Comparison of ENCODE assay signal across 17 cellular contexts in the genomic region with DNA sequence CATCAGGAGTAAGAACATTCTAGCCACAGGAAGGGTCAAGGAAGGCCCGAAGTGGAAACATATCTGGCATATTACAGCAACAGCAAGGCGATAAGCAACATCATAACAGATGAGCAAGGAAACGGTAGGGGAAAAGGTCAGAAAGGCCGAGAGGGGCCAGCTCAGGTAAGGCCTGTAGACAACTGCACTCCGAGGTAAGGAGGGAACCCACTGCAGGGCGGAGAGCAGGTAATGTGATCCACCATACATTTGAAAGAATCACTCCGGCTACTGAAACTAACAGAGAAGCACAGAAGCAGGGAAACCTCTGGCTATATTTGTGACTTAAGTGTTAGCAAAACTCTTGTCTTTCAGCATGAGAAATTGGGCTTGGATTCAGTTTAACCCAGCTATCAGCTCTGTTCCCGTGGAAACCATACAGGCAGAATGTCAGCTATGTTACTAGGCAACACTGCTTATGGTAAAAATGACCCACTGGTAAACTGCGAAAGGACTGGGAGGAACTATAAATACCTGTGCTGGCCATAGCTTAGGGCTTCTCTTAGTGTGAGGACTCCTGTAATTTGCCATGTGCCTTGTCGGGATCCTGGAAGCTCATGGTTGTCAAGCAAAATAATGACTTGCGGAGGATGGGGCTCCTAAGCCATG. TPM values are rescaled to one million over a fixed set of nuclear protein-coding genes. Genes with fewer than 3 reads are reported as not detected.
DNase-seq lines count a peak whose midpoint lies in the region; ATAC-seq, FAIRE-seq and TF ChIP-seq lines count a peak whose summit lies in the region.
"Had no signal": no experiment of that assay in that cellular context is flagged by ENCODE, and none has a peak within 500 bp of the region (broad histone marks: within the 10 kb centered on the region; RNA-seq: fewer than 3 reads in every experiment).

No MANE protein-coding gene starts in this region.

- no peak overlapping the region for H2AFZ ChIP-seq in hepatocyte

- FAIRE-seq in bronchial epithelial cell (lab: Jason Lieb, UNC) (no peak), RCC 7860 (lab: Jason Lieb, UNC) (no peak)
- FAIRE-seq: GM12878 had no signal

- no peaks in the 10 kb centered on the region for H3K9me2 ChIP-seq in hepatocyte (replicated peaks; ENCODE audit: insufficient read depth)

- H3K36me3 Mint-ChIP-seq in progenitor cell of endocrine pancreas (ENCODE audit: insufficient read depth) = peaks cover 3% of the 10 kb centered on the region

- H3K79me2 ChIP-seq in hepatocyte = peaks cover 83% of the 10 kb centered on the region

- TF ChIP-seq CTCF in bronchial epithelial cell (IDR thresholded peaks at IDR 0.05; ENCODE audit: insufficient read depth, low read length, severe bottlenecking) (no peak), hepatocyte (IDR thresholded peaks at IDR 0.05; ENCODE audit: poor library complexity) (no peak), progenitor cell of endocrine pancreas (IDR thresholded peaks at IDR 0.05; ENCODE audit: unreplicated experiment) (no peak)

- no peaks in the 10 kb centered on the region for H3K9me3 ChIP-seq in hepatocyte (ENCODE audit: low read depth)
- H3K9me3 ChIP-seq: psoas muscle had no signal

- H3K4me3 ChIP-seq in bronchial epithelial cell (ENCODE audit: low read depth, low read length) (no peak overlapping the region), hepatocyte (no peak overlapping the region)
- H3K4me3 ChIP-seq: GM12878, psoas muscle had no signal

- 86% methylated on average over 11 of the region's 11 CpGs for WGBS in hepatocyte (ENCODE audit: low lambda C conversion rate, missing lambda C conversion rate)

- DNase-seq in NCI-H748 (lab: John Stamatoyannopoulos, UW; ENCODE audit: unreplicated experiment) (peak; percentile 6), NCI-H748 treated with DMSO at 0.1 percent for 48 hours (lab: John Stamatoyannopoulos, UW) (no peak), bronchial epithelial cell (ENCODE audit: low read depth) (peak; percentile 27), hepatocyte (ENCODE audit: low spot score) (peak; percentile 12), progenitor cell of endocrine pancreas (ENCODE audit: low spot score, unreplicated experiment) (no peak), NCI-H510A treated with DMSO at 0.1 percent for 48 hours (lab: John Stamatoyannopoulos, UW) (no peak), RCC 7860 (ENCODE audit: low spot score) (no peak)
- DNase-seq: activated CD4-positive, CD25-positive, alpha-beta regulatory T cell; left colon; NCI-H1436 treated with DMSO at 0.1 percent for 48 hours; psoas muscle; SIG-M5; T-helper 2 cell had no signal

- peaks cover 9% of the 10 kb centered on the region for H4K20me1 ChIP-seq in hepatocyte (ENCODE audit: insufficient read depth, poor library complexity, severe bottlenecking)

- H3K27me3 ChIP-seq in bronchial epithelial cell (ENCODE audit: control insufficient read depth, insufficient read depth, low read length) (no peaks in the 10 kb centered on the region), hepatocyte (no peaks in the 10 kb centered on the region)

- H3K9me3 Mint-ChIP-seq in progenitor cell of endocrine pancreas (ENCODE audit: low read depth) = no peaks in the 10 kb centered on the region

- H3K4me1 ChIP-seq in hepatocyte (ENCODE audit: insufficient read depth) = no peaks in the 10 kb centered on the region

- H3K4me2 ChIP-seq in hepatocyte = no peak overlapping the region
- H3K4me2 ChIP-seq: KMS-11 had no signal

- no peak overlapping the region for H3K4me3 Mint-ChIP-seq in progenitor cell of endocrine pancreas (ENCODE audit: low read depth)

- no peak overlapping the region for H3K27ac ChIP-seq in hepatocyte
- H3K27ac ChIP-seq: KMS-11, psoas muscle had no signal

- ATAC-seq in HG02852 (IDR thresholded peaks at IDR 0.05; ENCODE audit: unreplicated experiment) = no peak
- ATAC-seq: esophagus mucosa, GM12878, left colon had no signal

- peak overlapping the region; percentile 21 for H3K27ac Mint-ChIP-seq in progenitor cell of endocrine pancreas

- no peaks in the 10 kb centered on the region for H3K27me3 Mint-ChIP-seq in progenitor cell of endocrine pancreas

- H3K36me3 ChIP-seq in bronchial epithelial cell (ENCODE audit: control insufficient read depth, insufficient read depth, low read length) (no peaks in the 10 kb centered on the region), hepatocyte (replicated peaks; ENCODE audit: insufficient read depth, low read depth) (no peaks in the 10 kb centered on the region)

- peaks cover 8% of the 10 kb centered on the region for H3K4me1 Mint-ChIP-seq in progenitor cell of endocrine pancreas (ENCODE audit: low read depth)

RNA-seq across cellular contexts. Expression of gene FRYL, which starts 31.0 kb away (rescaled TPM):
- total RNA-seq in bronchial epithelial cell (43.2 and 58.8 TPM in 2 replicates), hepatocyte (60.6 and 82.3 TPM in 2 replicates), progenitor cell of endocrine pancreas (61.0 and 65.5 TPM in 2 replicates)
- 15.7 and 19.0 TPM in 2 replicates for polyA plus RNA-seq in hepatocyte

Comparison
In these comparisons a context has a peak if more than half of its experiments do, and no peak if none do; other contexts are left out.
1. DNase-seq: peak in NCI-H748 (single experiment), bronchial epithelial cell (single experiment) and hepatocyte (single experiment); none in NCI-H748 treated with DMSO at 0.1 percent for 48 hours (single experiment), progenitor cell of endocrine pancreas (single experiment), NCI-H510A treated with DMSO at 0.1 percent for 48 hours (single experiment) and RCC 7860 (single experiment).